ENCODE assay signal across 17 cellular contexts in the genomic region with DNA sequence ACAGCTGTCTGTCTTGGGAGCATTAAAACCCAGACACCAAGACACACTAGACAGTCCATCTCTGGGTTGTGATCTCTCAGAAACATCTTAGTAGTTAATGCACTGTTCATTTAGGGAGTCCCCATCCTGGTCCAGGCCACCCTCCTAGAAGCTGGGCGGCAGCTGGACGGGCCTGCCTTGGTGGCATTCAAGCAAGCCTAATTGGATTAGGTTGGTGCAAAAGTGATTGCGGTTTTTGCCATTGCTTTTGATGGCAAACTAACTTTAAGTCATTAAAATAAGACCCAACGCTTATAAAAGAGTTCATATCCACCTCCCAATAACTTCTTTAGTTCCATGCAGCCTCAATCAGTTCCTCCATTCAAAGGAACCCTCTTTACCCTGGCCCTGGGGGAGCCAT. TPM values are rescaled to one million over a fixed set of nuclear protein-coding genes. Genes with fewer than 3 reads are reported as not detected.
DNase-seq lines count a peak whose midpoint lies in the region; ATAC-seq, FAIRE-seq and TF ChIP-seq lines count a peak whose summit lies in the region.
"Had no signal": no experiment of that assay in that cellular context is flagged by ENCODE, and none has a peak within 500 bp of the region (broad histone marks: within the 10 kb centered on the region; RNA-seq: fewer than 3 reads in every experiment).

No MANE protein-coding gene starts in this region.

- peaks cover 6% of the 10 kb centered on the region for H3F3A ChIP-seq in smooth muscle cell (ENCODE audit: low read depth)

- DNase-seq in NCI-H524 (lab: John Stamatoyannopoulos, UW) (peak; percentile 35 to 49), NCI-H524 treated with DMSO at 0.1 percent for 48 hours (lab: John Stamatoyannopoulos, UW) (no peak), adipocyte (ENCODE audit: low read depth) (no peak), smooth muscle cell (lab: John Stamatoyannopoulos, UW; ENCODE audit: unreplicated experiment) (no peak), RKO (ENCODE audit: low spot score) (no peak), GM12892 (ENCODE audit: insufficient read length) (no peak)
- DNase-seq: MG63, NCI-H345, PC-9, Right ventricle myocardium superior had no signal

- no peaks in the 10 kb centered on the region for H3K27me3 ChIP-seq in adipocyte (replicated peaks; ENCODE audit: control insufficient read depth, insufficient read depth, low read length)
- no peaks in the 10 kb centered on the region for H3K27me3 ChIP-seq in smooth muscle cell (ENCODE audit: low read depth)
- H3K27me3 ChIP-seq: BLaER1 treated with 17β-estradiol and CSF1 and Interleukin-3, amounts not matched to agents 10 nM and 100 nM; MG63 had no signal

- no peak for ATAC-seq in GM21825 (IDR thresholded peaks at IDR 0.05; ENCODE audit: unreplicated experiment)

- H3K4me3 ChIP-seq in adipocyte (ENCODE audit: low read length) = no peak overlapping the region
- no peak overlapping the region for H3K4me3 ChIP-seq in smooth muscle cell
- H3K4me3 ChIP-seq: HAP-1, MG63, PC-9 had no signal

- H3K9me3 ChIP-seq in adipocyte (ENCODE audit: control insufficient read depth, low read length) = no peaks in the 10 kb centered on the region
- H3K9me3 ChIP-seq in smooth muscle cell (replicated peaks; ENCODE audit: low read depth) = no peaks in the 10 kb centered on the region
- H3K9me3 ChIP-seq: BLaER1 treated with 17β-estradiol and CSF1 and Interleukin-3, amounts not matched to agents 10 nM and 100 nM; HAP-1; MG63 had no signal

- WGBS in smooth muscle cell (ENCODE audit: low lambda C conversion rate) = 68% methylated on average over 4 of the region's 4 CpGs

- no peak overlapping the region for H3K4me3 Mint-ChIP-seq in nephron

- no peaks in the 10 kb centered on the region for H3K79me2 ChIP-seq in smooth muscle cell (ENCODE audit: low read depth)

- H2AFZ ChIP-seq in smooth muscle cell (ENCODE audit: low read depth) = peak overlapping the region; percentile 91
- H2AFZ ChIP-seq: PC-9 had no signal

- no peaks in the 10 kb centered on the region for H3K36me3 ChIP-seq in adipocyte (ENCODE audit: control insufficient read depth, insufficient read depth, low read length, severe bottlenecking)
- no peaks in the 10 kb centered on the region for H3K36me3 ChIP-seq in smooth muscle cell (ENCODE audit: low read depth)
- H3K36me3 ChIP-seq: HAP-1, MG63 had no signal

- peaks cover 7% of the 10 kb centered on the region for H3K27me3 Mint-ChIP-seq in nephron (ENCODE audit: low read depth)

- peak overlapping the region; percentile 39 for H3K27ac ChIP-seq in smooth muscle cell (ENCODE audit: low read depth)
- H3K27ac ChIP-seq: 22Rv1; BLaER1 treated with 17β-estradiol and CSF1 and Interleukin-3, amounts not matched to agents 10 nM and 100 nM; HL-60; KMS-11; PC-9 had no signal

- H3K4me2 ChIP-seq in smooth muscle cell = peak overlapping the region; percentile 92
- H3K4me2 ChIP-seq: KMS-11 had no signal

- H4K20me1 ChIP-seq in smooth muscle cell (ENCODE audit: low read depth) = no peaks in the 10 kb centered on the region
- H4K20me1 ChIP-seq: BLaER1 treated with 17β-estradiol and CSF1 and Interleukin-3, amounts not matched to agents 10 nM and 100 nM had no signal

- no peak for FAIRE-seq in GM12892 (lab: Jason Lieb, UNC)

- peaks cover 14% of the 10 kb centered on the region for H3K4me1 Mint-ChIP-seq in nephron

- H3K4me1 ChIP-seq in adipocyte (ENCODE audit: control insufficient read depth, insufficient read depth, low read length) (peaks cover 10% of the 10 kb centered on the region), smooth muscle cell (ENCODE audit: low read depth) (peaks cover 13% of the 10 kb centered on the region)

- H3K27ac Mint-ChIP-seq in nephron = peak overlapping the region; percentile 81 to 93 (median 93)

- H3K9me3 Mint-ChIP-seq in nephron = no peaks in the 10 kb centered on the region

- H3K9ac ChIP-seq in adipocyte (ENCODE audit: low read length) = peak overlapping the region; percentile 80
- peak overlapping the region; percentile 25 for H3K9ac ChIP-seq in smooth muscle cell (ENCODE audit: low read depth)
- H3K9ac ChIP-seq: KMS-11 had no signal

- no peak for TF ChIP-seq POLR2A in GM12892 (IDR thresholded peaks at IDR 0.05; ENCODE audit: low read depth, low read length)

- no peaks in the 10 kb centered on the region for H3K36me3 Mint-ChIP-seq in nephron (ENCODE audit: low read depth)

- no peak for TF ChIP-seq CTCF in nephron (IDR thresholded peaks at IDR 0.05; ENCODE audit: unreplicated experiment in 3 of 3)
- TF ChIP-seq CTCF in smooth muscle cell (IDR thresholded peaks at IDR 0.05; ENCODE audit: borderline replicate concordance, insufficient read depth, poor library complexity, severe bottlenecking) = no peak

RNA-seq across cellular contexts. Expression of a gene that starts 21.7 kb away (rescaled TPM):
- total RNA-seq in smooth muscle cell = 226 and 269 TPM in 2 replicates
- 363 and 366 TPM in 2 replicates for polyA plus RNA-seq in smooth muscle cell
- 388 TPM for polyA plus RNA-seq in GM12892 (2012; ENCODE audit: missing spikeins)

Comparison
In these comparisons a context has a peak if more than half of its experiments do, and no peak if none do; other contexts are left out.
1. DNase-seq: peak in NCI-H524 (2 of 2); none in NCI-H524 treated with DMSO at 0.1 percent for 48 hours (single experiment), adipocyte (single experiment), smooth muscle cell (single experiment), RKO (single experiment) and GM12892 (single experiment).